Comparison of ENCODE assay signal across 19 cellular contexts in genomic region chr11:69524291-69524882, GRCh38. TPM values are rescaled to one million over a fixed set of nuclear protein-coding genes. Genes with fewer than 3 reads are reported as not detected.
DNase-seq lines count a peak whose midpoint lies in the region; ATAC-seq and TF ChIP-seq lines count a peak whose summit lies in the region.
"Had no signal": no experiment of that assay in that cellular context is flagged by ENCODE, and none has a peak within 500 bp of the region (broad histone marks: within the 10 kb centered on the region; RNA-seq: fewer than 3 reads in every experiment).

No MANE protein-coding gene starts in this region.

- no peak overlapping the region for H3K4me3 ChIP-seq in cardiac fibroblast (replicated peaks in 1 of 2; ENCODE audit: low read depth in 2 of 2, low read length in 2 of 2)
- H3K4me3 ChIP-seq: hepatocyte, pancreas had no signal

- no peak for TF ChIP-seq CTCF in AG09319 (IDR thresholded peaks at IDR 0.05; ENCODE audit: low read depth, low read length)
- no peak for TF ChIP-seq CTCF in cardiac fibroblast (IDR thresholded peaks at IDR 0.05; ENCODE audit: low read depth, low read length)

- DNase-seq in AG09319 (ENCODE audit: extremely low read depth, low read depth), result peak; percentile 16
- DNase-seq in HT1080 (ENCODE audit: low read depth), result peak; percentile 27
- peak; percentile 23 to 59 for DNase-seq in cardiac fibroblast (ENCODE audit: low read depth in 2 of 2)
- peak; percentile 76 for DNase-seq in left kidney (ENCODE audit: low read depth, low spot score)
- DNase-seq in OCI-M1 (lab: John Stamatoyannopoulos, UW), result no peak
- DNase-seq in superior temporal gyrus (ENCODE audit: extremely low spot score), result no peak
- DNase-seq: activated CD4-positive, alpha-beta T cell treated with anti-CD3 and anti-CD28 coated beads, Interleukin-2, amount 10 ng/mL, durations not matched to agents 7 days and 5 days; activated T-cell treated with anti-CD3 and anti-CD28 coated beads, Interleukin-2, amount 50 U/mL, for 72 hours; AML-193; amygdala; DMS53; NCI-H1694; RPMI8226; T-helper 2 cell had no signal

- ATAC-seq in GM18502 (IDR thresholded peaks at IDR 0.05; ENCODE audit: poor library complexity, unreplicated experiment) (no peak), HG03439 (IDR thresholded peaks at IDR 0.05; ENCODE audit: unreplicated experiment) (no peak)
- ATAC-seq: activated T-cell treated with anti-CD3 and anti-CD28 coated beads, Interleukin-2, amount 50 U/mL, for 72 hours; pancreas had no signal

RNA-seq across cellular contexts. Expression of gene LINC01488, which starts 42.9 kb away (rescaled TPM):
- total RNA-seq in HT1080 (2014; rRNA removed; shearing (Covaris generic)), result not detected in 2 replicates
- not detected in 2 replicates for polyA plus RNA-seq in HT1080 (2015; cell fraction: cytosol; rRNA removed)
- not detected in 2 replicates for polyA plus RNA-seq in HT1080 (2015; cell fraction: nucleus; rRNA removed)
- total RNA-seq: activated CD4-positive, alpha-beta T cell treated with anti-CD3 and anti-CD28 coated beads, Interleukin-2, amount 10 ng/mL, durations not matched to agents 7 days and 5 days; activated T-cell treated with anti-CD3 and anti-CD28 coated beads, Interleukin-2, amount 50 U/mL, for 72 hours; mesothelial cell of epicardium; pancreas had no signal
- polyA plus RNA-seq: pancreas had no signal

Comparison
In these comparisons a context has a peak if more than half of its experiments do, and no peak if none do; other contexts are left out.
1. DNase-seq: peak in AG09319 (single experiment), HT1080 (single experiment), cardiac fibroblast (2 of 2) and left kidney (single experiment); none in OCI-M1 (single experiment) and superior temporal gyrus (single experiment).